10 cellular contexts compared by ENCODE assay signal in genomic region chr18:79905993-79906392, GRCh38.
"Had no signal": no experiment of that assay in that cellular context is flagged by ENCODE, and none has a peak within 500 bp of the region (broad histone marks: within the 10 kb centered on the region; RNA-seq: fewer than 3 reads in every experiment).

No MANE protein-coding gene starts in this region.

- H3K9me3 ChIP-seq: SK-N-SH, thyroid gland had no signal

- H3K27me3 ChIP-seq: brain microvascular endothelial cell, thyroid gland had no signal

- H3K4me3 ChIP-seq: thyroid gland had no signal

- H3K9ac ChIP-seq: parathyroid adenoma, SK-N-SH had no signal

- H3K27ac Mint-ChIP-seq: activated naive CD4-positive, alpha-beta T cell treated with anti-CD3 and anti-CD28 coated beads, Interleukin-2, amount 10 ng/mL, durations not matched to agents 7 days and 5 days; effector memory CD8-positive, alpha-beta T cell had no signal

- H3K4me1 ChIP-seq: parathyroid adenoma, thyroid gland had no signal

- H3K9me3 Mint-ChIP-seq: effector memory CD8-positive, alpha-beta T cell had no signal

- H3K27ac ChIP-seq: brain microvascular endothelial cell, parathyroid adenoma, thyroid gland had no signal

- H3K4me3 Mint-ChIP-seq: activated naive CD4-positive, alpha-beta T cell treated with anti-CD3 and anti-CD28 coated beads, Interleukin-2, amount 10 ng/mL, durations not matched to agents 7 days and 5 days; effector memory CD8-positive, alpha-beta T cell had no signal

- DNase-seq: activated CD4-positive, CD25-positive, alpha-beta regulatory T cell treated with anti-CD3 and anti-CD28 coated beads, Interleukin-2, amount 50 U/mL, for 72 hours; activated naive CD4-positive, alpha-beta T cell treated with anti-CD3 and anti-CD28 coated beads, Interleukin-2, amount 10 ng/mL, durations not matched to agents 7 days and 5 days; brain microvascular endothelial cell; effector memory CD8-positive, alpha-beta T cell; hippocampal formation; SK-N-SH; stimulated activated CD4-positive, alpha-beta T cell treated with anti-CD3 and anti-CD28 coated beads, Interleukin-4, amount 100 ng/mL, for 24 hours; thyroid gland had no signal

- ATAC-seq: effector memory CD8-positive, alpha-beta T cell; left ventricle myocardium superior had no signal

- H3K27me3 Mint-ChIP-seq: activated naive CD4-positive, alpha-beta T cell treated with anti-CD3 and anti-CD28 coated beads, Interleukin-2, amount 10 ng/mL, durations not matched to agents 7 days and 5 days; effector memory CD8-positive, alpha-beta T cell had no signal
